20 cellular contexts compared by ENCODE assay signal in genomic region chr1:241586905-241587532, GRCh38. TPM values are rescaled to one million over a fixed set of nuclear protein-coding genes. Genes with fewer than 3 reads are reported as not detected.
DNase-seq lines count a peak whose midpoint lies in the region; TF ChIP-seq lines count a peak whose summit lies in the region.
"Had no signal": no experiment of that assay in that cellular context is flagged by ENCODE, and none has a peak within 500 bp of the region (broad histone marks: within the 10 kb centered on the region; RNA-seq: fewer than 3 reads in every experiment).

No MANE protein-coding gene starts in this region.

- no peak overlapping the region for H3K4me2 ChIP-seq in mesendoderm (ENCODE audit: low read length)

- no peaks in the 10 kb centered on the region for H3K36me3 ChIP-seq in mesendoderm (ENCODE audit: control insufficient read depth, insufficient read depth, low read length)
- H3K36me3 ChIP-seq: Peyer's patch, SJCRH30 had no signal

- H2BK15ac ChIP-seq in mesendoderm (replicated peaks; ENCODE audit: low read depth), result no peak overlapping the region

- no peak overlapping the region for H3K9ac ChIP-seq in mesendoderm (ENCODE audit: low read length)
- H3K9ac ChIP-seq: GM23248 had no signal

- H3K56ac ChIP-seq in mesendoderm (ENCODE audit: low read length), result no peak overlapping the region

- DNase-seq in NCI-H69 (lab: John Stamatoyannopoulos, UW) (peak; percentile 48), cerebellar cortex (ENCODE audit: low spot score) (peak; percentile 7), mesendoderm (peak; percentile 6), retinal pigment epithelial cell (ENCODE audit: low read depth) (no peak), NCI-H1105 treated with DMSO at 0.1 percent for 48 hours (lab: John Stamatoyannopoulos, UW) (no peak), HK-2 (ENCODE audit: unreplicated experiment) (no peak), HEK293T (ENCODE audit: extremely low spot score) (no peak)
- DNase-seq: CD8-positive, alpha-beta T cell; GDM1; GM23248; H9; KG1; NCI-H1048; NCI-H1436; NCI-H1930; NCI-H226; NCI-H510A treated with DMSO at 0.1 percent for 48 hours; NCI-H774; Peyer's patch; SJCRH30 had no signal

- POLR2A ChIA-PET in HEK293T (lab: Yijun Ruan, JAX), result no interaction called here

- TF ChIP-seq CTCF in retinal pigment epithelial cell (conservative IDR thresholded peaks at IDR 0.05; ENCODE audit: low read depth, low read length), result no peak

- no peak overlapping the region for H3K27ac ChIP-seq in mesendoderm (ENCODE audit: low read depth, low read length)
- H3K27ac ChIP-seq: GM23248, Peyer's patch, SJCRH30 had no signal

- H3K79me1 ChIP-seq in mesendoderm (ENCODE audit: low read length), result no peaks in the 10 kb centered on the region

- WGBS in mesendoderm (ENCODE audit: extremely low coverage, insufficient coverage, low lambda C conversion rate), result no CpG with 5 or more reads among the region's 14 CpGs

- no peaks in the 10 kb centered on the region for H3K27me3 ChIP-seq in mesendoderm (ENCODE audit: insufficient read depth, low read length, poor library complexity)
- H3K27me3 ChIP-seq: Peyer's patch, SJCRH30 had no signal

- no peak overlapping the region for H2BK120ac ChIP-seq in mesendoderm (ENCODE audit: low read depth, low read length)

- H2BK5ac ChIP-seq in mesendoderm (ENCODE audit: low read length), result no peak overlapping the region

- H3K4me3 ChIP-seq in mesendoderm (ENCODE audit: low read length) (no peak overlapping the region), retinal pigment epithelial cell (ENCODE audit: low read length) (peak overlapping the region; percentile 12)
- H3K4me3 ChIP-seq: GM23248, Peyer's patch, SJCRH30 had no signal

- CTCF ChIA-PET in HEK293T (lab: Yijun Ruan, JAX), result no interaction called here

- H3K79me2 ChIP-seq in mesendoderm (ENCODE audit: control insufficient read depth, insufficient read depth, low read length), result no peaks in the 10 kb centered on the region

- no peak overlapping the region for H3K18ac ChIP-seq in mesendoderm (ENCODE audit: low read length)

- no peak overlapping the region for H2AK5ac ChIP-seq in mesendoderm (ENCODE audit: low read length)

- no peak overlapping the region for H4K5ac ChIP-seq in mesendoderm (ENCODE audit: low read length)

- H3K4ac ChIP-seq in mesendoderm (ENCODE audit: low read depth, low read length), result no peak overlapping the region

- H3K4me1 ChIP-seq in mesendoderm (ENCODE audit: control insufficient read depth, low read depth, low read length), result peaks cover 2% of the 10 kb centered on the region
- H3K4me1 ChIP-seq: Peyer's patch, SJCRH30 had no signal

- no peak overlapping the region for H4K8ac ChIP-seq in mesendoderm (ENCODE audit: low read depth, low read length)

- H3K23ac ChIP-seq in mesendoderm (ENCODE audit: low read length), result no peak overlapping the region

TF ChIP-seq in HEK293T, 16 proteins besides CTCF, POLR2A, EP300 and RAD21:
- TF ChIP-seq PKNOX1 (IDR thresholded peaks at IDR 0.05), result no peak

RNA-seq across cellular contexts. Expression of gene CHML, which starts 53.1 kb away (rescaled TPM):
- 24.1 TPM for polyA plus RNA-seq in mesendoderm (2013, experiment 1 of 2)
- 24.6 TPM for polyA plus RNA-seq in mesendoderm (2013, experiment 2 of 2)

RNA-seq across cellular contexts. Expression of gene OPN3, which starts 53.1 kb away (rescaled TPM):
- polyA plus RNA-seq in mesendoderm (2013, experiment 1 of 2), result 15.1 TPM
- polyA plus RNA-seq in mesendoderm (2013, experiment 2 of 2), result 15.1 TPM

RNA-seq across cellular contexts. Expression of gene KMO, which starts 54.8 kb away (rescaled TPM):
- not detected for polyA plus RNA-seq in mesendoderm (2013, experiment 1 of 2)
- polyA plus RNA-seq in mesendoderm (2013, experiment 2 of 2), result not detected
- polyA plus RNA-seq: GM23248 had no signal

Comparison
In these comparisons a context has a peak if more than half of its experiments do, and no peak if none do; other contexts are left out.
1. DNase-seq: peak in NCI-H69 (single experiment), cerebellar cortex (single experiment) and mesendoderm (single experiment); none in retinal pigment epithelial cell (single experiment), NCI-H1105 treated with DMSO at 0.1 percent for 48 hours (single experiment), HK-2 (single experiment) and HEK293T (single experiment).